ENCODE assay signal across 1 cellular context in the genomic region with DNA sequence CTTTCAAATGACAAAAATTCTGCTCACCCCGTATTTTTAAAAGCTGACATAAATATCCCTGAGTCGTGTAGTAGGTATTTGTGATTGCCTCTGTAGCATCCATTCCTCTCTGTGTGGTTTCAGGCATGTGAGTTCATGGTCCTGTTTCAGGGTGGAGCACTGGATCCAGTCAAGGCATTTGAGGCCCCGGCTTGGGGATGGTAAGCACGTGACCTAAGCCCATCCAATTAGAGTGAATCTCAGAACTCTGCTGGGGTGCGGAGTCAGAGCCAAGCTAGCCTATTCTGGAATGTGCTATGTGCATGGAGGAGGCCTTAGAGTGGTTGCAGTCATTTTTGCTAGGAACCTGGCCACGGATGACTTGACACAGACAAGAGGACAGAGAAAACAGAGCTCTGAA.
TF ChIP-seq lines count a peak whose summit lies in the region.

No MANE protein-coding gene starts in this region.

TF ChIP-seq in GM23338, 12 proteins besides CTCF, POLR2A, EP300 and RAD21 (continued from another document):
- TF ChIP-seq POLR2AphosphoS5 (IDR thresholded peaks at IDR 0.05; ENCODE audit: low read depth) (no peak), CREB1 (CRISPR knock-in tag; IDR thresholded peaks at IDR 0.05; ENCODE audit: low read depth) (no peak)
